In genomic region chr16:8236816-8237215, GRCh38 we compare ENCODE assay signal across 37 cellular contexts.
"Had no signal": no experiment of that assay in that cellular context is flagged by ENCODE, and none has a peak within 500 bp of the region (broad histone marks: within the 10 kb centered on the region; RNA-seq: fewer than 3 reads in every experiment).

No MANE protein-coding gene starts in this region.

- H3K4me1 ChIP-seq: adrenal gland, ascending aorta, body of pancreas, breast epithelium had no signal

- H3K36me3 ChIP-seq: adrenal gland, ascending aorta, brain microvascular endothelial cell, breast epithelium, cardiac muscle cell had no signal

- H3K27ac Mint-ChIP-seq: activated naive CD4-positive, alpha-beta T cell treated with anti-CD3 and anti-CD28 coated beads for 36 hours; activated naive CD4-positive, alpha-beta T cell treated with anti-CD3 and anti-CD28 coated beads, Interleukin-2, amount 10 ng/mL, durations not matched to agents 7 days and 5 days; activated naive CD4-positive, alpha-beta T cell treated with anti-CD3 and anti-CD28 coated beads, Interleukin-2, amount 50 U/mL, for 24 hours; activated naive CD4-positive, alpha-beta T cell treated with anti-CD3 and anti-CD28 coated beads, Interleukin-2, amount 50 U/mL, for 72 hours; activated naive CD8-positive, alpha-beta T cell; activated naive CD8-positive, alpha-beta T cell treated with anti-CD3 and anti-CD28 coated beads for 36 hours; activated naive CD8-positive, alpha-beta T cell treated with anti-CD3 and anti-CD28 coated beads, Interleukin-2, amount 10 ng/mL, durations not matched to agents 7 days and 5 days; activated naive CD8-positive, alpha-beta T cell treated with anti-CD3 and anti-CD28 coated beads, Interleukin-2, amount 50 U/mL, for 24 hours; activated T-cell treated with anti-CD3 and anti-CD28 coated beads, Interleukin-2, amount 50 U/mL, for 24 hours; activated T-cell treated with anti-CD3 and anti-CD28 coated beads, Interleukin-2, amount 50 U/mL, for 72 hours; activated T-helper 1 cell treated with anti-CD3 and anti-CD28 coated beads, Interleukin-12 subunit alpha, Interleukin-12 subunit beta, Interleukin-2, Interleukin-4 antibody, amounts not matched to agents 30 ng/mL and 10 ng/mL and 1 ng/mL, durations not matched to agents 14 hours and 24 hours and 36 hours; activated T-helper 17 cell treated with anti-CD3 and anti-CD28 coated beads, Interleukin-2, amount 50 U/mL, for 72 hours; activated T-helper 2 cell treated with anti-CD3 and anti-CD28 coated beads, Interferon-gamma antibody, Interleukin-2, Interleukin-4, amounts not matched to agents 10 μg/mL and 5 μg/mL and 100 μg/mL, durations not matched to agents 14 hours and 24 hours and 36 hours; brain had no signal

- H3K4me1 Mint-ChIP-seq: activated naive CD4-positive, alpha-beta T cell treated with anti-CD3 and anti-CD28 coated beads, Interleukin-2, amount 10 ng/mL, durations not matched to agents 7 days and 5 days; activated naive CD4-positive, alpha-beta T cell treated with anti-CD3 and anti-CD28 coated beads, Interleukin-2, amount 50 U/mL, for 24 hours; activated naive CD8-positive, alpha-beta T cell treated with anti-CD3 and anti-CD28 coated beads for 36 hours; activated naive CD8-positive, alpha-beta T cell treated with anti-CD3 and anti-CD28 coated beads, Interleukin-2, amount 10 ng/mL, durations not matched to agents 7 days and 5 days; activated naive CD8-positive, alpha-beta T cell treated with anti-CD3 and anti-CD28 coated beads, Interleukin-2, amount 50 U/mL, for 24 hours; activated T-helper 17 cell treated with anti-CD3 and anti-CD28 coated beads, Interleukin-2, amount 50 U/mL, for 72 hours; brain; central memory CD8-positive, alpha-beta T cell had no signal

- H3K27me3 ChIP-seq: adrenal gland, ascending aorta, body of pancreas, brain microvascular endothelial cell, breast epithelium, cardiac muscle cell had no signal

- DNase-seq: activated effector memory CD4-positive, alpha-beta T cell treated with anti-CD3 and anti-CD28 coated beads, Interleukin-2, amount 50 U/mL, for 16 hours; activated effector memory CD4-positive, alpha-beta T cell treated with Interleukin-2 at 50 U/mL for 16 hours; activated gamma-delta T cell; activated gamma-delta T cell treated with Interleukin-2 at 50 U/mL for 16 hours; activated naive CD4-positive, alpha-beta T cell; activated naive CD4-positive, alpha-beta T cell treated with anti-CD3 and anti-CD28 coated beads for 36 hours; activated naive CD4-positive, alpha-beta T cell treated with anti-CD3 and anti-CD28 coated beads, Interleukin-2, amount 10 ng/mL, durations not matched to agents 7 days and 5 days; activated naive CD4-positive, alpha-beta T cell treated with anti-CD3 and anti-CD28 coated beads, Interleukin-2, amount 50 U/mL, for 16 hours; activated naive CD4-positive, alpha-beta T cell treated with Interleukin-2 at 50 U/mL for 16 hours; activated naive CD8-positive, alpha-beta T cell treated with anti-CD3 and anti-CD28 coated beads for 36 hours; activated naive CD8-positive, alpha-beta T cell treated with anti-CD3 and anti-CD28 coated beads, Interleukin-2, amount 10 ng/mL, durations not matched to agents 7 days and 5 days; activated naive CD8-positive, alpha-beta T cell treated with anti-CD3 and anti-CD28 coated beads, Interleukin-2, amount 50 U/mL, for 24 hours; activated T-cell treated with anti-CD3 and anti-CD28 coated beads for 4 hours; activated T-cell treated with anti-CD3 and anti-CD28 coated beads, Interleukin-2, amount 50 U/mL, for 24 hours; activated T-cell treated with anti-CD3 and anti-CD28 coated beads, Interleukin-2, amount 50 U/mL, for 4 hours; activated T-cell treated with anti-CD3 and anti-CD28 coated beads, Interleukin-2, amount 50 U/mL, for 48 hours; activated T-cell treated with anti-CD3 and anti-CD28 coated beads, Interleukin-2, amount 50 U/mL, for 72 hours; adrenal gland; amniotic stem cell; amygdala; anterior cingulate cortex; aorta; body of pancreas; brain microvascular endothelial cell; central memory CD4-positive, alpha-beta T cell; cerebellar nuclear complex had no signal

- H3K9me3 Mint-ChIP-seq: activated naive CD8-positive, alpha-beta T cell treated with anti-CD3 and anti-CD28 coated beads, Interleukin-2, amount 50 U/mL, for 24 hours had no signal

- H3K4me3 Mint-ChIP-seq: activated naive CD4-positive, alpha-beta T cell treated with anti-CD3 and anti-CD28 coated beads for 36 hours; activated naive CD4-positive, alpha-beta T cell treated with anti-CD3 and anti-CD28 coated beads, Interleukin-2, amount 10 ng/mL, durations not matched to agents 7 days and 5 days; activated naive CD4-positive, alpha-beta T cell treated with anti-CD3 and anti-CD28 coated beads, Interleukin-2, amount 50 U/mL, for 24 hours; activated naive CD8-positive, alpha-beta T cell; activated naive CD8-positive, alpha-beta T cell treated with anti-CD3 and anti-CD28 coated beads for 36 hours; activated naive CD8-positive, alpha-beta T cell treated with anti-CD3 and anti-CD28 coated beads, Interleukin-2, amount 10 ng/mL, durations not matched to agents 7 days and 5 days; activated naive CD8-positive, alpha-beta T cell treated with anti-CD3 and anti-CD28 coated beads, Interleukin-2, amount 50 U/mL, for 24 hours; activated T-cell treated with anti-CD3 and anti-CD28 coated beads, Interleukin-2, amount 50 U/mL, for 24 hours; activated T-cell treated with anti-CD3 and anti-CD28 coated beads, Interleukin-2, amount 50 U/mL, for 4 hours; activated T-cell treated with anti-CD3 and anti-CD28 coated beads, Interleukin-2, amount 50 U/mL, for 72 hours; activated T-helper 1 cell treated with anti-CD3 and anti-CD28 coated beads, Interleukin-12 subunit alpha, Interleukin-12 subunit beta, Interleukin-2, Interleukin-4 antibody, amounts not matched to agents 30 ng/mL and 10 ng/mL and 1 ng/mL, durations not matched to agents 14 hours and 24 hours and 36 hours; activated T-helper 17 cell treated with anti-CD3 and anti-CD28 coated beads, Interleukin-2, amount 50 U/mL, for 72 hours; brain; central memory CD8-positive, alpha-beta T cell had no signal

- H3K4me3 ChIP-seq: adrenal gland, ascending aorta, body of pancreas, breast epithelium, cardiac muscle cell had no signal

- H3K27ac ChIP-seq: adrenal gland, ascending aorta, body of pancreas, brain microvascular endothelial cell, breast epithelium, cardiac muscle cell had no signal

- H3K27me3 Mint-ChIP-seq: activated naive CD4-positive, alpha-beta T cell treated with anti-CD3 and anti-CD28 coated beads, Interleukin-2, amount 10 ng/mL, durations not matched to agents 7 days and 5 days; activated naive CD4-positive, alpha-beta T cell treated with anti-CD3 and anti-CD28 coated beads, Interleukin-2, amount 50 U/mL, for 24 hours; activated naive CD8-positive, alpha-beta T cell; activated naive CD8-positive, alpha-beta T cell treated with anti-CD3 and anti-CD28 coated beads for 36 hours; activated naive CD8-positive, alpha-beta T cell treated with anti-CD3 and anti-CD28 coated beads, Interleukin-2, amount 10 ng/mL, durations not matched to agents 7 days and 5 days; activated naive CD8-positive, alpha-beta T cell treated with anti-CD3 and anti-CD28 coated beads, Interleukin-2, amount 50 U/mL, for 24 hours; activated T-cell treated with anti-CD3 and anti-CD28 coated beads, Interleukin-2, amount 50 U/mL, for 24 hours; activated T-helper 17 cell treated with anti-CD3 and anti-CD28 coated beads, Interleukin-2, amount 50 U/mL, for 72 hours; brain; central memory CD8-positive, alpha-beta T cell had no signal

- H3K36me3 Mint-ChIP-seq: activated naive CD4-positive, alpha-beta T cell treated with anti-CD3 and anti-CD28 coated beads, Interleukin-2, amount 10 ng/mL, durations not matched to agents 7 days and 5 days; activated naive CD4-positive, alpha-beta T cell treated with anti-CD3 and anti-CD28 coated beads, Interleukin-2, amount 50 U/mL, for 24 hours; activated naive CD4-positive, alpha-beta T cell treated with anti-CD3 and anti-CD28 coated beads, Interleukin-2, amount 50 U/mL, for 72 hours; activated naive CD8-positive, alpha-beta T cell; activated naive CD8-positive, alpha-beta T cell treated with anti-CD3 and anti-CD28 coated beads for 36 hours; activated naive CD8-positive, alpha-beta T cell treated with anti-CD3 and anti-CD28 coated beads, Interleukin-2, amount 10 ng/mL, durations not matched to agents 7 days and 5 days; brain had no signal

- H3K9me3 ChIP-seq: adrenal gland, ascending aorta, body of pancreas had no signal
